ENCODE assay signal across 11 cellular contexts in genomic region chr2:234770081-234770506, GRCh38.
DNase-seq lines count a peak whose midpoint lies in the region; ATAC-seq and TF ChIP-seq lines count a peak whose summit lies in the region.
"Had no signal": no experiment of that assay in that cellular context is flagged by ENCODE, and none has a peak within 500 bp of the region (broad histone marks: within the 10 kb centered on the region; RNA-seq: fewer than 3 reads in every experiment).

No MANE protein-coding gene starts in this region.

- H3K4me3 ChIP-seq in right atrium auricular region = no peak overlapping the region
- peak overlapping the region; percentile 34 to 54 (median 44) for H3K4me3 ChIP-seq in right lobe of liver
- no peak overlapping the region for H3K4me3 ChIP-seq in stomach
- H3K4me3 ChIP-seq in CD8-positive, alpha-beta memory T cell (ENCODE audit: low read length) = no peak overlapping the region
- H3K4me3 ChIP-seq: psoas muscle had no signal

- no peak for TF ChIP-seq EP300 in stomach (IDR thresholded peaks at IDR 0.05)

- H3K4me1 ChIP-seq in right atrium auricular region = no peaks in the 10 kb centered on the region
- H3K4me1 ChIP-seq in right lobe of liver = peaks cover 0 to 34% (median 10%) of the 10 kb centered on the region in 4 donors
- no peaks in the 10 kb centered on the region for H3K4me1 ChIP-seq in stomach
- no peaks in the 10 kb centered on the region for H3K4me1 ChIP-seq in CD8-positive, alpha-beta memory T cell (ENCODE audit: insufficient read depth, low read length)
- H3K4me1 ChIP-seq: psoas muscle had no signal

- TF ChIP-seq POLR2A in right lobe of liver (IDR thresholded peaks at IDR 0.05) = no peak
- no peak for TF ChIP-seq POLR2A in stomach (IDR thresholded peaks at IDR 0.05)

- H3K9me3 Mint-ChIP-seq in CD8-positive, alpha-beta memory T cell = peaks cover 0 to 2% (median 0%) of the 10 kb centered on the region in 5 donors

- H3K27ac ChIP-seq in right atrium auricular region (no peak overlapping the region), right lobe of liver (peak overlapping the region; percentile 71 to 82 (median 78)), stomach (no peak overlapping the region)
- no peak overlapping the region for H3K27ac ChIP-seq in CD8-positive, alpha-beta memory T cell (ENCODE audit: low read depth, low read length)
- H3K27ac ChIP-seq: psoas muscle had no signal

- WGBS in right lobe of liver (ENCODE audit: insufficient coverage, low coverage, low lambda C conversion rate, missing lambda C conversion rate) = 44% methylated on average over 9 of the region's 11 CpGs
- 83 to 95% (median 88%) methylated on average over 9 to 11 of the region's 11 CpGs for WGBS in stomach, 5 donors

- H3K4me1 Mint-ChIP-seq in CD8-positive, alpha-beta memory T cell = no peaks in the 10 kb centered on the region

- intact Hi-C loops in Right ventricle myocardium superior (cut with DNase I) = no loop called here
- intact Hi-C loops in right lobe of liver (cut with DNase I) = no loop called here
- intact Hi-C loops in stomach (cut with DNase I; ENCODE audit: low total_unique reads) = no loop called here

- H3K27ac Mint-ChIP-seq in CD8-positive, alpha-beta memory T cell = no peak overlapping the region

- H3K36me3 ChIP-seq in right atrium auricular region = no peaks in the 10 kb centered on the region
- no peaks in the 10 kb centered on the region for H3K36me3 ChIP-seq in right lobe of liver
- H3K36me3 ChIP-seq in stomach = no peaks in the 10 kb centered on the region
- H3K36me3 ChIP-seq in CD8-positive, alpha-beta memory T cell (ENCODE audit: insufficient read depth, low read length) = no peaks in the 10 kb centered on the region

- H3K9me3 ChIP-seq in right atrium auricular region (no peaks in the 10 kb centered on the region), right lobe of liver (no peaks in the 10 kb centered on the region), stomach (no peaks in the 10 kb centered on the region)
- H3K9me3 ChIP-seq in CD8-positive, alpha-beta memory T cell (ENCODE audit: low read length) = no peaks in the 10 kb centered on the region
- H3K9me3 ChIP-seq: psoas muscle had no signal

- peak; percentile 51 for ATAC-seq in Right ventricle myocardium superior (ENCODE audit: poor library complexity)
- peak; percentile 28 to 54 (median 37) for ATAC-seq in right lobe of liver
- ATAC-seq in GM19467 (IDR thresholded peaks at IDR 0.05; ENCODE audit: unreplicated experiment) = no peak
- ATAC-seq: psoas muscle had no signal

- no peak overlapping the region for H3K4me3 Mint-ChIP-seq in CD8-positive, alpha-beta memory T cell

- TF ChIP-seq CTCF in right atrium auricular region (IDR thresholded peaks at IDR 0.05) (no peak), right lobe of liver (IDR thresholded peaks at IDR 0.05) (no peak), stomach (IDR thresholded peaks at IDR 0.05) (no peak)

- DNase-seq in Right ventricle myocardium superior (no peak), right atrium auricular region (ENCODE audit: low spot score) (no peak), T1000 (lab: John Stamatoyannopoulos, UW) (peak; percentile 61), right lobe of liver (no peak), stomach (no peak), activated gamma-delta T cell treated with Interleukin-2 at 50 U/mL for 16 hours (no peak)
- no peak for DNase-seq in CD8-positive, alpha-beta memory T cell
- DNase-seq: aorta, NCI-H2029 treated with DMSO at 0.1 percent for 48 hours, psoas muscle had no signal

- H3K27me3 Mint-ChIP-seq in CD8-positive, alpha-beta memory T cell = peaks cover 22 to 66% of the 10 kb centered on the region in 2 donors

- CTCF ChIA-PET in CD8-positive, alpha-beta memory T cell (lab: Charles Lee) = no interaction called here

- POLR2A ChIA-PET in CD8-positive, alpha-beta memory T cell (lab: Charles Lee) = no interaction called here

- H3K36me3 Mint-ChIP-seq in CD8-positive, alpha-beta memory T cell = no peaks in the 10 kb centered on the region

- no peaks in the 10 kb centered on the region for H3K27me3 ChIP-seq in right atrium auricular region
- no peaks in the 10 kb centered on the region for H3K27me3 ChIP-seq in right lobe of liver
- H3K27me3 ChIP-seq in stomach = no peaks in the 10 kb centered on the region
- H3K27me3 ChIP-seq in CD8-positive, alpha-beta memory T cell (ENCODE audit: insufficient read depth, low read length, poor library complexity, severe bottlenecking) = no peaks in the 10 kb centered on the region

Comparison
In these comparisons a context has a peak if more than half of its experiments do, and no peak if none do; other contexts are left out.
1. H3K27ac ChIP-seq: peak in right lobe of liver (3 of 3); none in right atrium auricular region (0 of 2), stomach (0 of 5) and CD8-positive, alpha-beta memory T cell (single experiment).
2. H3K4me3 ChIP-seq: peak in right lobe of liver (3 of 3); none in right atrium auricular region (0 of 2), stomach (0 of 4) and CD8-positive, alpha-beta memory T cell (single experiment).